1 cellular context compared by ENCODE assay signal in the genomic region with DNA sequence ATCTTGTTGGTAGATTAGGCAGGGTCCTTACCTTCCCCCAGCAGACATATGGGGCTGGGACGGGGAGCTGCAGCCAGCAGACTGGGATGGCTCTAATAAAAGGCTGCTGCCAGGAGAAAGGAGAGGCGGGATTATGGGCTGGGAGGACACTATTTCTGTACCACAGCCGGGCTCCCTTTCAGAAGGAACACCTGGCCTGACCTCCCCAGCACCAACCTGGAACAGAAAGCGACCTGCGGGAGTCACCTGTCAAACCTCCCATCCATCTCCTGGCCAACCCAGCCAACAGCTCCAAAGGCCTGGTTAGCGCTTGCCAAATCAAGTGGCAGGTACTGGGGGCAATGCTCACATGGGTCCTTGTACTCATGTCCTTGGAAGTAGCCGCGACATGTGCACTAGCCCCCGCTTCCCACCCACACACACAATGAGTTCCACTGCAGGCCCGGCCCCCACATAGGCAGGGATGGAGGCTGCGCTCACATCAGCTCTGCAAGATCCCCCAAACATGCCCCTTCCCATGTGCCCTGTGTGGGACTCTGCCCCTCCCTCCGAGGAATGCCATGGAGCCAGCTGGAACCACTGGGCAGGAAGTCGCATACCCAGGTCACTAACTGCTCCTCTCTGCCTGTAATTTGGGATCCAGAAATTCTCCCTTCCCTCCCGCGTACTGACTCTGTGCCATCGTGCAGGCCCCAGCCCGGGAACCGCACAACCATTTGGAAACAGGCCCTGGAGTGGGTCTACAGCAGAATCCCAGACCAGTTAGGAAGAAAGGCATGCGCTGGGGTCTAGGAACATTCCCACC.
TF ChIP-seq lines count a peak whose summit lies in the region.

No MANE protein-coding gene starts in this region.

TF ChIP-seq in SK-N-SH, 30 proteins besides CTCF, POLR2A, EP300 and RAD21 (continued from another document):
- TF ChIP-seq IRF3 (IDR thresholded peaks at IDR 0.05; ENCODE audit: low read depth, low read length): no peak
- no peak for TF ChIP-seq SIN3A (IDR thresholded peaks at IDR 0.05; ENCODE audit: borderline replicate concordance, low read depth, low read length)
